25 cellular contexts compared by ENCODE assay signal in the genomic region with DNA sequence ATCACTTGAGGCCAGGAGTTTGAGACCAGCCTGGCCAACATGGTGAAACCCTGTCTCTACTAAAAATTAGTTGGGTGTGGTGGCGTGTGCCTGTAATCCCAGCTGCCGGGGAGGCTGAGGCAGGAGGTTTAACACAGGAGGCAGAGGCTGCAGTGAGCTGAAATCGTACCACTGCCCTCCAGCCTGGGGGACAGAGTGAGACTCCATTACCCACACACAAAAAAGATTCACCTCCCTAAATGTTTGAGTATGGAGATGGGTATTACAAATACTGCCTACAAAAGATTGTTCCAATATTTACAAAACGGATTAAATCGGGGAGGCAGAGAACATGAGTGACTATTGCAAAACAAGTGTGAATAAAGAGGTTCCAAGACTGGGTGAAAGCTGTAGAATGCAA.
DNase-seq lines count a peak whose midpoint lies in the region; ATAC-seq and TF ChIP-seq lines count a peak whose summit lies in the region.
"Had no signal": no experiment of that assay in that cellular context is flagged by ENCODE, and none has a peak within 500 bp of the region (broad histone marks: within the 10 kb centered on the region; RNA-seq: fewer than 3 reads in every experiment).

No MANE protein-coding gene starts in this region.

- TF ChIP-seq POLR2A in esophagus squamous epithelium (IDR thresholded peaks at IDR 0.05) = no peak

- POLR2A ChIA-PET in CD4-positive, alpha-beta T cell (lab: Charles Lee) = no interaction called here
- POLR2A ChIA-PET in CD8-positive, alpha-beta memory T cell (lab: Charles Lee) = no interaction called here

- TF ChIP-seq CTCF in CD4-positive, alpha-beta T cell (IDR thresholded peaks at IDR 0.05) = no peak
- TF ChIP-seq CTCF in esophagus squamous epithelium (IDR thresholded peaks at IDR 0.05) = no peak

- peaks cover 92% of the 10 kb centered on the region for H3K36me3 Mint-ChIP-seq in CD4-positive, alpha-beta T cell (ENCODE audit: low read depth)
- H3K36me3 Mint-ChIP-seq in CD8-positive, alpha-beta memory T cell = peaks cover 3 to 86% (median 31%) of the 10 kb centered on the region in 3 donors
- H3K36me3 Mint-ChIP-seq in natural killer cell treated with Interleukin-12 subunit alpha and Interleukin-12 subunit beta and Interleukin-15 and Interleukin-18, amount 100 ng/mL, for 72 hours = peaks cover 33% of the 10 kb centered on the region

- peaks cover 36% of the 10 kb centered on the region for H3K36me3 ChIP-seq in CD8-positive, alpha-beta memory T cell (ENCODE audit: insufficient read depth, low read length)
- peaks cover 0 to 97% (median 3%) of the 10 kb centered on the region in 3 donors for H3K36me3 ChIP-seq in esophagus squamous epithelium

- no peaks in the 10 kb centered on the region for H3K27me3 ChIP-seq in CD4-positive, alpha-beta T cell (ENCODE audit: control insufficient read depth, insufficient read depth, low read length)
- no peaks in the 10 kb centered on the region for H3K27me3 ChIP-seq in CD8-positive, alpha-beta memory T cell (ENCODE audit: insufficient read depth, low read length, poor library complexity, severe bottlenecking)
- H3K27me3 ChIP-seq in esophagus squamous epithelium = no peaks in the 10 kb centered on the region
- H3K27me3 ChIP-seq: BLaER1 treated with 17β-estradiol and CSF1 and Interleukin-3, amounts not matched to agents 10 nM and 100 nM; SJCRH30 had no signal

- no peaks in the 10 kb centered on the region for H3K27me3 Mint-ChIP-seq in CD4-positive, alpha-beta T cell
- H3K27me3 Mint-ChIP-seq in CD8-positive, alpha-beta memory T cell = no peaks in the 10 kb centered on the region
- H3K27me3 Mint-ChIP-seq in natural killer cell treated with Interleukin-12 subunit alpha and Interleukin-12 subunit beta and Interleukin-15 and Interleukin-18, amount 100 ng/mL, for 72 hours = no peaks in the 10 kb centered on the region
- H3K27me3 Mint-ChIP-seq: CD4-positive, alpha-beta memory T cell had no signal

- no peak for ATAC-seq in CD4-positive, alpha-beta T cell (ENCODE audit: poor library complexity)
- no peak for ATAC-seq in natural killer cell treated with Interleukin-12 subunit alpha and Interleukin-12 subunit beta and Interleukin-15 and Interleukin-18, amount 100 ng/mL, for 72 hours
- ATAC-seq: A549, GM12878, HCT116, Right ventricle myocardium inferior, SK-N-SH treated with all-trans-retinoic acid at 6 μM for 48 hours had no signal

- H3K4me1 Mint-ChIP-seq in CD4-positive, alpha-beta T cell (ENCODE audit: low read depth) = peaks cover 32% of the 10 kb centered on the region
- H3K4me1 Mint-ChIP-seq in CD8-positive, alpha-beta memory T cell = peaks cover 21 to 48% (median 43%) of the 10 kb centered on the region in 3 donors
- H3K4me1 Mint-ChIP-seq in natural killer cell treated with Interleukin-12 subunit alpha and Interleukin-12 subunit beta and Interleukin-15 and Interleukin-18, amount 100 ng/mL, for 72 hours (ENCODE audit: low read depth in 2 of 2) = peaks cover 36 to 38% of the 10 kb centered on the region in 2 donors

- no peaks in the 10 kb centered on the region for H3K9me3 Mint-ChIP-seq in CD4-positive, alpha-beta T cell
- no peaks in the 10 kb centered on the region for H3K9me3 Mint-ChIP-seq in CD8-positive, alpha-beta memory T cell
- H3K9me3 Mint-ChIP-seq in natural killer cell treated with Interleukin-12 subunit alpha and Interleukin-12 subunit beta and Interleukin-15 and Interleukin-18, amount 100 ng/mL, for 72 hours = no peaks in the 10 kb centered on the region
- H3K9me3 Mint-ChIP-seq: CD4-positive, alpha-beta memory T cell had no signal

- no peaks in the 10 kb centered on the region for H3K9me3 ChIP-seq in CD4-positive, alpha-beta T cell (ENCODE audit: control insufficient read depth, low read length)
- H3K9me3 ChIP-seq in CD8-positive, alpha-beta memory T cell (ENCODE audit: low read length) = no peaks in the 10 kb centered on the region
- H3K9me3 ChIP-seq in esophagus squamous epithelium = no peaks in the 10 kb centered on the region
- H3K9me3 ChIP-seq: A549; BLaER1 treated with 17β-estradiol and CSF1 and Interleukin-3, amounts not matched to agents 10 nM and 100 nM; SJCRH30 had no signal

- no peak overlapping the region for H3K4me3 Mint-ChIP-seq in CD4-positive, alpha-beta T cell
- no peak overlapping the region for H3K4me3 Mint-ChIP-seq in CD8-positive, alpha-beta memory T cell
- no peak overlapping the region for H3K4me3 Mint-ChIP-seq in natural killer cell treated with Interleukin-12 subunit alpha and Interleukin-12 subunit beta and Interleukin-15 and Interleukin-18, amount 100 ng/mL, for 72 hours
- H3K4me3 Mint-ChIP-seq: CD4-positive, alpha-beta memory T cell had no signal

- WGBS in esophagus squamous epithelium, 2 donors = 69 to 85% methylated on average over 3 to 5 of the region's 5 CpGs

- H3K27ac ChIP-seq in CD4-positive, alpha-beta T cell (ENCODE audit: low read depth, low read length) = no peak overlapping the region
- no peak overlapping the region for H3K27ac ChIP-seq in CD8-positive, alpha-beta memory T cell (ENCODE audit: low read depth, low read length)
- H3K27ac ChIP-seq in esophagus squamous epithelium = peak overlapping the region in 3 of 4 donors; percentile 59 to 62 (median 61)
- H3K27ac ChIP-seq: A549; BLaER1 treated with 17β-estradiol and CSF1 and Interleukin-3, amounts not matched to agents 10 nM and 100 nM; PC-9; SJCRH30 had no signal

- CTCF ChIA-PET in CD4-positive, alpha-beta T cell (lab: Charles Lee) = no interaction called here
- CTCF ChIA-PET in CD8-positive, alpha-beta memory T cell (lab: Charles Lee) = interaction anchor here (0.8 kb wide), 1 partner anchor 223 kb away, joined by 3 read pairs; no protein-coding TSS in a partner anchor

- no peaks in the 10 kb centered on the region for H3K4me1 ChIP-seq in CD8-positive, alpha-beta memory T cell (ENCODE audit: insufficient read depth, low read length)
- H3K4me1 ChIP-seq in esophagus squamous epithelium = peaks cover 0 to 40% (median 3%) of the 10 kb centered on the region in 3 donors
- H3K4me1 ChIP-seq: A549; BLaER1 treated with 17β-estradiol and CSF1 and Interleukin-3, amounts not matched to agents 10 nM and 100 nM; SJCRH30 had no signal

- DNase-seq in CD4-positive, alpha-beta T cell = no peak
- DNase-seq in CD8-positive, alpha-beta memory T cell = no peak
- DNase-seq in esophagus squamous epithelium (lab: John Stamatoyannopoulos, UW) (no peak), nucleus accumbens (lab: John Stamatoyannopoulos, UW) (no peak), NCI-H446 (lab: John Stamatoyannopoulos, UW) (no peak), cerebellar cortex (ENCODE audit: low spot score) (no peak)
- no peak for DNase-seq in natural killer cell treated with Interleukin-12 subunit alpha and Interleukin-12 subunit beta and Interleukin-15 and Interleukin-18, amount 100 ng/mL, for 72 hours (ENCODE audit: low spot score)
- DNase-seq: AML-193; CD4-positive, alpha-beta memory T cell; DMS 273 treated with DMSO at 0.1 percent for 48 hours; DMS79; EL; GDM1; KBM-7; MM.1S; NCI-H2029; NCI-H526 treated with DMSO at 0.1 percent for 48 hours; PC-9; SJCRH30 had no signal

- intact Hi-C loops in CD4-positive, alpha-beta T cell (cut with DNase I, micrococcal nuclease) = no loop called here
- intact Hi-C loops in esophagus squamous epithelium (cut with DNase I) = no loop called here

- peak overlapping the region; percentile 33 for H3K27ac Mint-ChIP-seq in CD4-positive, alpha-beta T cell
- peak overlapping the region in 6 of 8 donors; percentile 27 to 83 (median 49) for H3K27ac Mint-ChIP-seq in CD8-positive, alpha-beta memory T cell
- peak overlapping the region; percentile 47 to 83 for H3K27ac Mint-ChIP-seq in natural killer cell treated with Interleukin-12 subunit alpha and Interleukin-12 subunit beta and Interleukin-15 and Interleukin-18, amount 100 ng/mL, for 72 hours

- H3K4me3 ChIP-seq in CD8-positive, alpha-beta memory T cell (ENCODE audit: low read length) = no peak overlapping the region
- H3K4me3 ChIP-seq in esophagus squamous epithelium = no peak overlapping the region
- H3K4me3 ChIP-seq: A549; BLaER1 treated with 17β-estradiol and CSF1 and Interleukin-3, amounts not matched to agents 10 nM and 100 nM; GM12878; PC-9; SJCRH30 had no signal

Comparison
In these comparisons a context has a peak if more than half of its experiments do, and no peak if none do; other contexts are left out.
1. H3K27ac ChIP-seq: peak in esophagus squamous epithelium (3 of 4); none in CD4-positive, alpha-beta T cell (single experiment) and CD8-positive, alpha-beta memory T cell (single experiment).
2. Peak in every context shown above with its lines, with median percentiles within 50 percentile points of each other: H3K27ac Mint-ChIP-seq.